11 cellular contexts compared by ENCODE assay signal in genomic region chr20:51221791-51222408, GRCh38.
DNase-seq lines count a peak whose midpoint lies in the region; ATAC-seq, FAIRE-seq and TF ChIP-seq lines count a peak whose summit lies in the region.
"Had no signal": no experiment of that assay in that cellular context is flagged by ENCODE, and none has a peak within 500 bp of the region (broad histone marks: within the 10 kb centered on the region; RNA-seq: fewer than 3 reads in every experiment).

No MANE protein-coding gene starts in this region.

- TF ChIP-seq CTCF in BJ (IDR thresholded peaks at IDR 0.05; ENCODE audit: insufficient read depth, low read depth, low read length) (no peak), LNCaP clone FGC (IDR thresholded peaks at IDR 0.05; ENCODE audit: control insufficient read depth, extremely low read depth, insufficient read depth) (no peak), bronchial epithelial cell (IDR thresholded peaks at IDR 0.05; ENCODE audit: insufficient read depth, low read length, severe bottlenecking) (no peak)

- H3K27me3 ChIP-seq in BJ (ENCODE audit: control insufficient read depth, insufficient read depth, low read length): peaks cover 13% of the 10 kb centered on the region
- no peaks in the 10 kb centered on the region for H3K27me3 ChIP-seq in bronchial epithelial cell (ENCODE audit: control insufficient read depth, insufficient read depth, low read length)

- H3K36me3 ChIP-seq in BJ (ENCODE audit: control insufficient read depth, insufficient read depth, low read length) (no peaks in the 10 kb centered on the region), bronchial epithelial cell (ENCODE audit: control insufficient read depth, insufficient read depth, low read length) (no peaks in the 10 kb centered on the region)
- H3K36me3 ChIP-seq: WERI-Rb-1 had no signal

- ATAC-seq in GM18861 (IDR thresholded peaks at IDR 0.05; ENCODE audit: unreplicated experiment) (no peak), GM21717 (IDR thresholded peaks at IDR 0.05; ENCODE audit: unreplicated experiment) (no peak)
- ATAC-seq in activated CD4-positive, CD25-positive, alpha-beta regulatory T cell treated with anti-CD3 and anti-CD28 coated beads, Interleukin-2, amount 50 U/mL, for 24 hours: no peak

- POLR2A ChIA-PET in BJ (lab: Charles Lee): no interaction called here

- CTCF ChIA-PET in BJ (lab: Yijun Ruan, JAX): interaction anchor here (0.7 to 2.2 kb wide), 8 partner anchors 10 to 428 kb away, joined by 3 to 16 read pairs (median 4); partner anchors contain the start of gene BCAS4

- H3K4me3 ChIP-seq in BJ (ENCODE audit: low read depth, low read length) (peak overlapping the region; percentile 26), LNCaP clone FGC (ENCODE audit: low read depth, low read length) (peak overlapping the region; percentile 18; the same call in 1 of the 2 replicates), bronchial epithelial cell (ENCODE audit: low read depth, low read length) (peak overlapping the region; percentile 39)

- peak; percentile 97 for FAIRE-seq in bronchial epithelial cell (lab: Jason Lieb, UNC)

- DNase-seq in BJ (ENCODE audit: low read depth) (peak; percentile 23), LNCaP clone FGC (ENCODE audit: low read depth) (peak; percentile 62), bronchial epithelial cell (ENCODE audit: low read depth) (peak; percentile 62), lung microvascular endothelial cell (ENCODE audit: low read depth in 2 of 2) (peak; percentile 37 to 74)
- no peak for DNase-seq in activated CD4-positive, CD25-positive, alpha-beta regulatory T cell treated with anti-CD3 and anti-CD28 coated beads, Interleukin-2, amount 50 U/mL, for 72 hours
- DNase-seq: central memory CD4-positive, alpha-beta T cell; NCI-H1436 treated with DMSO at 0.1 percent for 48 hours; WERI-Rb-1 had no signal
